Comparison of ENCODE assay signal across 15 cellular contexts in the genomic region with DNA sequence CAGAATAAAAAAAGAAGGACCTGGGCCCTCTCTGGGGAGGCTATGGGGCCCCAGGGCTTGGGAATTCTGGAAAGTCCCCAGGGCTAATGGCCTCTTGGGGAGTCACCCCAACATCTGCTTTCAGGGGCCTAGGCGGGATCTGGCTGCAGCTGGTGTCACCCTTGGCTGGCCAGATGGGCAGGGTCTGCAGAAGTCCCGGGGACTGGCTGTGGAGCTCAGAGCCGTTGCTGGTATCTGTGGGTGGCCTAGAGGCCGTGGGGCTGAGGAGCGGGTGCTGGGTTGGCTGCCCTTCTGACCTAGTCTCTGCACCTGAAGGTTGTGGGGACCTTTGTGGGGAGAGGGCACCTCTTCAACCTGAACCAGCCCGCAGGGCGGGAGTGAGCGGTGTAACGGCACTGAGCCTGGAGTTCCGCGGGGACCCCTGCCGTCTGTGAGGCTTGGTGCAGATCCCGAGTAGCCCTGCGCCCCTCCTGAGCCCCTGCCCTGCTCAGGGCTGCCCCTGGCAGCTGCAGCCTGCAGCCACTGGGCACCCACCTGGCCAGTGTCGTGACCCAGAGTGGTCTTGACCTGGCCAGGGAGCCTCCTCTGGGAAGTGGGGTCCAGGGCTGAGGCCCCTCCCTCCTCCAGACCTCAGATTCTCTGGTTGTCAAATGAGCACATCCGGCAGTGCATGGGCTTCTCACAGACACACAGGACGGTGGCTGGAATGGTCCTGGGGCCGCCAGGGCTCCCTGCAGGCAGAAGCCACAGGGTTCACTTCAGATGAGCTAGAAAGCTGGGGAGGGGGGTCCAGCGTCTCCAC. TPM values are rescaled to one million over a fixed set of nuclear protein-coding genes. Genes with fewer than 3 reads are reported as not detected.
A peak's percentile ranks its signal among the peaks of the same experiment; 100 is the strongest.
DNase-seq lines count a peak whose midpoint lies in the region; ATAC-seq and TF ChIP-seq lines count a peak whose summit lies in the region.
"Had no signal": no experiment of that assay in that cellular context is flagged by ENCODE, and none has a peak within 500 bp of the region (broad histone marks: within the 10 kb centered on the region; RNA-seq: fewer than 3 reads in every experiment).

No MANE protein-coding gene starts in this region.

- ATAC-seq in left cardiac atrium, result no peak
- ATAC-seq in lower lobe of right lung, result peak in 1 of 2 donors; percentile 22
- peak; percentile 53 for ATAC-seq in aorta (ENCODE audit: low FRiP score)
- ATAC-seq in foreskin keratinocyte, result no peak

- H3K4me3 ChIP-seq in left ventricle myocardium inferior (no peak overlapping the region), lower lobe of right lung (no peak overlapping the region), aorta (ENCODE audit: low read length in 2 of 2) (no peak overlapping the region)
- H3K4me3 ChIP-seq: BLaER1 treated with 17β-estradiol and CSF1 and Interleukin-3, amounts not matched to agents 10 nM and 100 nM had no signal

- peaks cover 72% of the 10 kb centered on the region for H3K27me3 ChIP-seq in left ventricle myocardium inferior (ENCODE audit: low read depth)
- peaks cover 32% of the 10 kb centered on the region for H3K27me3 ChIP-seq in lower lobe of right lung (ENCODE audit: low read depth)
- H3K27me3 ChIP-seq in aorta (ENCODE audit: control insufficient read depth in 1 of 2, insufficient read depth in 2 of 2, low read length in 1 of 2), result no peaks in the 10 kb centered on the region
- H3K27me3 ChIP-seq in foreskin keratinocyte, result peaks cover 13% of the 10 kb centered on the region

- no peaks in the 10 kb centered on the region for H3K4me1 Mint-ChIP-seq in chondrocyte (ENCODE audit: low read depth)
- H3K4me1 Mint-ChIP-seq: CD4-positive, CD25-positive, alpha-beta regulatory T cell had no signal

- DNase-seq in left cardiac atrium (peak; percentile 1), left ventricle myocardium inferior (no peak), chondrocyte (ENCODE audit: low spot score) (peak; percentile 82), lower lobe of right lung (peak; percentile 30), aorta (peak; percentile 45 to 65), foreskin keratinocyte (no peak), NCI-H1436 (lab: John Stamatoyannopoulos, UW) (no peak)
- DNase-seq: ACHN; CD4-positive, CD25-positive, alpha-beta regulatory T cell; DMS53; GF-D8; H7 had no signal

- H3K27me3 Mint-ChIP-seq in chondrocyte (ENCODE audit: low read depth), result peaks cover 14% of the 10 kb centered on the region
- H3K27me3 Mint-ChIP-seq: CD4-positive, CD25-positive, alpha-beta regulatory T cell had no signal

- H3K9me3 Mint-ChIP-seq in chondrocyte (ENCODE audit: low read depth), result no peaks in the 10 kb centered on the region

- intact Hi-C loops in left cardiac atrium (cut with DNase I) (no loop called here), left ventricle myocardium inferior (cut with micrococcal nuclease) (no loop called here), lower lobe of right lung (cut with DNase I) (no loop called here), aorta (cut with DNase I) (no loop called here)

- H3K27ac Mint-ChIP-seq in chondrocyte (ENCODE audit: unreplicated experiment), result no peak overlapping the region

- no peak for TF ChIP-seq CTCF in left ventricle myocardium inferior (IDR thresholded peaks at IDR 0.05; ENCODE audit: borderline replicate concordance)
- TF ChIP-seq CTCF in chondrocyte (IDR thresholded peaks at IDR 0.05), result no peak
- no peak for TF ChIP-seq CTCF in lower lobe of right lung (IDR thresholded peaks at IDR 0.05)
- no peak for TF ChIP-seq CTCF in foreskin keratinocyte (conservative IDR thresholded peaks at IDR 0.05)

- H3K9me3 ChIP-seq in left ventricle myocardium inferior (replicated peaks) (no peaks in the 10 kb centered on the region), lower lobe of right lung (no peaks in the 10 kb centered on the region), aorta (ENCODE audit: control insufficient read depth, low read length) (no peaks in the 10 kb centered on the region)
- H3K9me3 ChIP-seq: BLaER1 treated with 17β-estradiol and CSF1 and Interleukin-3, amounts not matched to agents 10 nM and 100 nM had no signal

- H3K4me3 Mint-ChIP-seq in chondrocyte (ENCODE audit: unreplicated experiment), result no peak overlapping the region
- H3K4me3 Mint-ChIP-seq: CD4-positive, CD25-positive, alpha-beta regulatory T cell had no signal

- H3K36me3 ChIP-seq in left ventricle myocardium inferior (no peaks in the 10 kb centered on the region), lower lobe of right lung (no peaks in the 10 kb centered on the region), aorta (ENCODE audit: control insufficient read depth in 1 of 2, insufficient read depth in 2 of 2, low read length in 1 of 2) (no peaks in the 10 kb centered on the region)
- H3K36me3 ChIP-seq: BLaER1 treated with 17β-estradiol and CSF1 and Interleukin-3, amounts not matched to agents 10 nM and 100 nM had no signal

- WGBS in aorta, 2 donors, result 76 to 83% methylated on average over 18 to 19 of the region's 19 CpGs

- no peaks in the 10 kb centered on the region for H3K4me1 ChIP-seq in left ventricle myocardium inferior
- H3K4me1 ChIP-seq in lower lobe of right lung, result no peaks in the 10 kb centered on the region
- no peaks in the 10 kb centered on the region for H3K4me1 ChIP-seq in aorta (ENCODE audit: control insufficient read depth in 1 of 2, insufficient read depth in 2 of 2, low read length in 2 of 2)
- H3K4me1 ChIP-seq in foreskin keratinocyte, result no peaks in the 10 kb centered on the region

- H3K36me3 Mint-ChIP-seq in chondrocyte (ENCODE audit: low read depth), result no peaks in the 10 kb centered on the region
- H3K36me3 Mint-ChIP-seq: CD4-positive, CD25-positive, alpha-beta regulatory T cell had no signal

- H3K27ac ChIP-seq in left ventricle myocardium inferior (replicated peaks) (no peak overlapping the region), lower lobe of right lung (no peak overlapping the region), aorta (ENCODE audit: low read depth in 1 of 2, low read length in 2 of 2) (no peak overlapping the region), foreskin keratinocyte (no peak overlapping the region)
- H3K27ac ChIP-seq: BLaER1 treated with 17β-estradiol and CSF1 and Interleukin-3, amounts not matched to agents 10 nM and 100 nM; HL-60 had no signal

RNA-seq across cellular contexts. Expression of gene UNCX, which starts 51.5 kb away (rescaled TPM):
- not detected for total RNA-seq in left cardiac atrium
- total RNA-seq in left ventricle myocardium inferior, result not detected
- not detected in 3 replicates for total RNA-seq in chondrocyte
- total RNA-seq in lower lobe of right lung, result not detected
- total RNA-seq in aorta, result not detected
- polyA plus RNA-seq in aorta, result not detected
- total RNA-seq in foreskin keratinocyte, result not detected in 2 replicates
- not detected in 2 replicates for polyA plus RNA-seq in foreskin keratinocyte
- total RNA-seq: A172; CD4-positive, CD25-positive, alpha-beta regulatory T cell; H7 had no signal
- polyA plus RNA-seq: CD4-positive, CD25-positive, alpha-beta regulatory T cell had no signal

Comparison
In these comparisons a context has a peak if more than half of its experiments do, and no peak if none do; other contexts are left out.
1. DNase-seq: peak in left cardiac atrium (single experiment), chondrocyte (single experiment), lower lobe of right lung (single experiment) and aorta (2 of 2); none in left ventricle myocardium inferior (single experiment), foreskin keratinocyte (0 of 2) and NCI-H1436 (single experiment).